ENCODE assay signal across 19 cellular contexts in the genomic region with DNA sequence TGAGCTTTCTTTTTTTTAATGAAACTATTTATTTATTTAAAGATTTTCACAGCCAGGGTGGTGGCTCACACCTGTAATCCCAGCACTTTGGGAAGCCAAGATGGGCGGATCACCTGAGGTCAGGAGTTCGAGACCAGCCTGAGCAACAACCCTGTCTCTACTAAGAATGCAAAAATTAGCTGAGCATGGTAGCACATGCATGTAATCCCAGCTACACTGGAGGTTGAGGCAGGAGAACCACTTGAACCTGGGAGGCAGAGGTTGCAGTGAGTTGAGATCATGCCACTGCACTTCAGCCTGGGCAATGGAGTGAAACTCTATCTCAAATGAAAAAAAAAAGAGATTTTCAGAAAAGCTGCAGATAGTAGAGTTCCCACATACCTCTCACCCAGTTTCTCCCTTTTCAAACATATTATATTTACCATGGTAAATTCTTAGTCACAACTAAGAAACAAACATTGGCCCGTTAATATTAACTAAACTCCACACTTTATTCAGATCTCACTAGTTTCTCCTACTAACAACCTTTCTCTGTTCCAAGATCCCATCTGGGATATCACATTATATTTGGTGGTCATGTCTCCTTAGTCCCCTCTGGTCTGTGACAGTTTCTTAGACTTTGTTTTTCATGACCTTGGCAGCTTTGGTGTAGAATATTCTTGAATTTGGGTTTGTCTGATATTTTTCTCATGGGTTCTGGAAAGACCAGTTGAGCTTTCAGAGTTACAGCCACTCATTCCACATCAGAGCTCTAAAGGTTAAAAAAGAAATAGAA. TPM values are rescaled to one million over a fixed set of nuclear protein-coding genes. Genes with fewer than 3 reads are reported as not detected.
A peak's percentile ranks its signal among the peaks of the same experiment; 100 is the strongest.
DNase-seq lines count a peak whose midpoint lies in the region; ATAC-seq and TF ChIP-seq lines count a peak whose summit lies in the region.
"Had no signal": no experiment of that assay in that cellular context is flagged by ENCODE, and none has a peak within 500 bp of the region (broad histone marks: within the 10 kb centered on the region; RNA-seq: fewer than 3 reads in every experiment).

No MANE protein-coding gene starts in this region.

- no peaks in the 10 kb centered on the region for H3K36me3 ChIP-seq in OCI-LY7 (ENCODE audit: insufficient read depth, low read length)
- no peaks in the 10 kb centered on the region for H3K36me3 ChIP-seq in hepatocyte (replicated peaks; ENCODE audit: insufficient read depth, low read depth)
- no peaks in the 10 kb centered on the region for H3K36me3 ChIP-seq in liver (ENCODE audit: control insufficient read depth in 4 of 4, insufficient read depth in 3 of 4, low read depth in 1 of 4, low read length in 3 of 4)

- H3K4me2 ChIP-seq in OCI-LY7 (ENCODE audit: low read length) (no peak overlapping the region), hepatocyte (peak overlapping the region; percentile 57)
- H3K4me2 ChIP-seq: KMS-11 had no signal

- CTCF ChIA-PET in OCI-LY7 (lab: Charles Lee; ENCODE audit: unreplicated experiment): no interaction called here

- intact Hi-C loops in OCI-LY7 (cut with micrococcal nuclease; ENCODE audit: unreplicated experiment): no loop called here

- POLR2A ChIA-PET in OCI-LY7 (lab: Charles Lee): interaction anchor here (0.6 to 1.8 kb wide), 2 partner anchors 8 to 93 kb away, joined by 3 to 4 read pairs; no protein-coding TSS in a partner anchor

- H3K79me2 ChIP-seq in OCI-LY7 (ENCODE audit: insufficient read depth, low read depth, low read length): no peaks in the 10 kb centered on the region
- no peaks in the 10 kb centered on the region for H3K79me2 ChIP-seq in hepatocyte

- H3K9me3 ChIP-seq in OCI-LY7 (ENCODE audit: low read length): no peaks in the 10 kb centered on the region
- H3K9me3 ChIP-seq in hepatocyte (ENCODE audit: low read depth): no peaks in the 10 kb centered on the region
- H3K9me3 ChIP-seq in liver (ENCODE audit: control insufficient read depth in 4 of 4, low read length in 3 of 4): no peaks in the 10 kb centered on the region

- H3K4me1 ChIP-seq in OCI-LY7 (ENCODE audit: insufficient read depth, low read length, poor library complexity, severe bottlenecking): peaks cover 11% of the 10 kb centered on the region
- no peaks in the 10 kb centered on the region for H3K4me1 ChIP-seq in hepatocyte (ENCODE audit: insufficient read depth)
- H3K4me1 ChIP-seq in liver (ENCODE audit: control insufficient read depth in 4 of 4, insufficient read depth in 4 of 4, low read length in 3 of 4): peaks cover 3 to 28% (median 7%) of the 10 kb centered on the region in 4 donors

- TF ChIP-seq CTCF in OCI-LY7 (conservative IDR thresholded peaks at IDR 0.05; ENCODE audit: low read length): no peak
- no peak for TF ChIP-seq CTCF in hepatocyte (IDR thresholded peaks at IDR 0.05; ENCODE audit: poor library complexity)
- no peak for TF ChIP-seq CTCF in liver (IDR thresholded peaks at IDR 0.05; ENCODE audit: low read depth, low read length, missing input control)

- H3K9me2 ChIP-seq in OCI-LY7 (ENCODE audit: insufficient read depth, low read length): no peaks in the 10 kb centered on the region
- no peaks in the 10 kb centered on the region for H3K9me2 ChIP-seq in hepatocyte (replicated peaks; ENCODE audit: insufficient read depth)

- H3K27me3 ChIP-seq in hepatocyte: no peaks in the 10 kb centered on the region
- no peaks in the 10 kb centered on the region for H3K27me3 ChIP-seq in liver (ENCODE audit: control insufficient read depth in 4 of 4, insufficient read depth in 4 of 4, low read length in 3 of 4)

- no peak overlapping the region for H3K27ac ChIP-seq in OCI-LY7 (ENCODE audit: low read depth, low read length, poor library complexity, severe bottlenecking)
- peak overlapping the region; percentile 79 for H3K27ac ChIP-seq in hepatocyte
- H3K27ac ChIP-seq in liver (ENCODE audit: low read depth in 1 of 2, low read length in 2 of 2): peak overlapping the region; percentile 76 to 84
- H3K27ac ChIP-seq: KMS-11 had no signal

- no peak for DNase-seq in OCI-LY7 (ENCODE audit: low spot score)
- no peak for DNase-seq in hepatocyte (ENCODE audit: low spot score)
- no peak for DNase-seq in HK-2 (ENCODE audit: unreplicated experiment)
- DNase-seq in activated naive CD4-positive, alpha-beta T cell treated with Interleukin-2 at 50 U/mL for 16 hours: no peak
- DNase-seq in DMS153 (lab: John Stamatoyannopoulos, UW): no peak
- DNase-seq: AML-193; Calu3; CD8-positive, alpha-beta T cell; DMS79; GDM1; GOT3; H7; HFFc6 had no signal

- 93% methylated on average over 3 of the region's 3 CpGs for WGBS in hepatocyte (ENCODE audit: low lambda C conversion rate, missing lambda C conversion rate)
- 41% methylated on average over 3 of the region's 3 CpGs for WGBS in liver

- H3K9ac ChIP-seq in liver (ENCODE audit: low read depth in 1 of 2, low read length in 2 of 2): peak overlapping the region in 1 of 2 donors; percentile 81
- H3K9ac ChIP-seq: KMS-11 had no signal

- H3K4me3 ChIP-seq in OCI-LY7 (ENCODE audit: low read depth, low read length, poor library complexity, severe bottlenecking) (no peak overlapping the region), hepatocyte (no peak overlapping the region), liver (ENCODE audit: low read depth in 1 of 3, low read length in 3 of 3) (no peak overlapping the region)

- peak overlapping the region; percentile 40; the same call in 1 of the 2 replicates for H2AFZ ChIP-seq in OCI-LY7 (ENCODE audit: low read length)
- H2AFZ ChIP-seq in hepatocyte: no peak overlapping the region

- H4K20me1 ChIP-seq in OCI-LY7 (ENCODE audit: insufficient read depth, low read length) (no peaks in the 10 kb centered on the region), hepatocyte (ENCODE audit: insufficient read depth, poor library complexity, severe bottlenecking) (no peaks in the 10 kb centered on the region)

- ATAC-seq in HG03095 (IDR thresholded peaks at IDR 0.05; ENCODE audit: unreplicated experiment): no peak
- ATAC-seq: CD8-positive, alpha-beta T cell; HCT116 had no signal

- BruUV-seq in OCI-LY7 (replicated peaks; lab: Mats Ljungman, UMichigan): no TSS peak

- TF ChIP-seq RAD21 in liver (IDR thresholded peaks at IDR 0.05): no peak

TF ChIP-seq in liver, 16 proteins besides CTCF, POLR2A, EP300 and RAD21:
- peak in 1 of 2 donors; percentile 31 for TF ChIP-seq HNF4A (conservative IDR thresholded peaks at IDR 0.05)
- TF ChIP-seq RXRA (IDR thresholded peaks at IDR 0.05): peak in 1 of 2 donors; percentile 38
- TF ChIP-seq EGR1 (IDR thresholded peaks at IDR 0.05; ENCODE audit: low read depth in 2 of 2): no peak

RNA-seq across cellular contexts. Expression of a gene that starts 7.8 kb away (rescaled TPM):
- not detected in 2 replicates for total RNA-seq in OCI-LY7 (2014; rRNA removed; shearing (Covaris generic))
- total RNA-seq in OCI-LY7 (2022) (not detected in 2 replicates), hepatocyte (3.9 and 4.2 TPM in 2 replicates), liver (100 to 1,000 TPM in 1 of 2 donors, 10 to 100 TPM in 1; 10.6 to 484 TPM)
- polyA plus RNA-seq in hepatocyte (2.7 and 2.8 TPM in 2 replicates), liver (100 to 1,000 TPM; 382 to 540 TPM)
- total RNA-seq: Calu3; CD8-positive, alpha-beta T cell; Daoy; H7; HFFc6 had no signal
- polyA plus RNA-seq: BJ had no signal

RNA-seq across cellular contexts. Expression of a gene that starts 41.3 kb away (rescaled TPM):
- total RNA-seq in OCI-LY7 (2014; rRNA removed; shearing (Covaris generic)): not detected in 2 replicates
- total RNA-seq in OCI-LY7 (2022): not detected in 2 replicates
- 35.5 and 37.7 TPM in 2 replicates for total RNA-seq in hepatocyte
- polyA plus RNA-seq in hepatocyte: 42.5 and 52.7 TPM in 2 replicates
- total RNA-seq in liver: 1 to 10 TPM; 4.9 TPM
- 1 to 10 TPM; 1.8 to 3.3 TPM for polyA plus RNA-seq in liver
- total RNA-seq: CD8-positive, alpha-beta T cell; HFFc6 had no signal
- polyA plus RNA-seq: BJ had no signal

RNA-seq across cellular contexts. Expression of a gene that starts 58.5 kb away (rescaled TPM):
- total RNA-seq in OCI-LY7 (2014; rRNA removed; shearing (Covaris generic)): 4.5 and 6.6 TPM in 2 replicates
- total RNA-seq in OCI-LY7 (2022): 0.28 and 0.29 TPM in 2 replicates
- total RNA-seq in hepatocyte: 0.10 and 0.28 TPM in 2 replicates
- polyA plus RNA-seq in hepatocyte: 0.06 TPM in 1 of 2 replicates, not detected in the other
- total RNA-seq in liver: 10 to 100 TPM in 1 of 2 donors, under 1 TPM in 1; 0.09 to 14.3 TPM
- 10 to 100 TPM in 1 of 2 donors, 1 to 10 TPM in 1; 3.8 to 10.5 TPM for polyA plus RNA-seq in liver
- total RNA-seq: CD8-positive, alpha-beta T cell; HFFc6 had no signal
- polyA plus RNA-seq: BJ had no signal

Comparison
In these comparisons a context has a peak if more than half of its experiments do, and no peak if none do; other contexts are left out.
1. RNA of a gene that starts 41.3 kb away (total RNA-seq): 35.5 to 37.7 TPM in hepatocyte and 4.9 TPM in liver; not detected in OCI-LY7; every median in the first group is over 4 times any median in the second.